8 cellular contexts compared by ENCODE assay signal in the genomic region with DNA sequence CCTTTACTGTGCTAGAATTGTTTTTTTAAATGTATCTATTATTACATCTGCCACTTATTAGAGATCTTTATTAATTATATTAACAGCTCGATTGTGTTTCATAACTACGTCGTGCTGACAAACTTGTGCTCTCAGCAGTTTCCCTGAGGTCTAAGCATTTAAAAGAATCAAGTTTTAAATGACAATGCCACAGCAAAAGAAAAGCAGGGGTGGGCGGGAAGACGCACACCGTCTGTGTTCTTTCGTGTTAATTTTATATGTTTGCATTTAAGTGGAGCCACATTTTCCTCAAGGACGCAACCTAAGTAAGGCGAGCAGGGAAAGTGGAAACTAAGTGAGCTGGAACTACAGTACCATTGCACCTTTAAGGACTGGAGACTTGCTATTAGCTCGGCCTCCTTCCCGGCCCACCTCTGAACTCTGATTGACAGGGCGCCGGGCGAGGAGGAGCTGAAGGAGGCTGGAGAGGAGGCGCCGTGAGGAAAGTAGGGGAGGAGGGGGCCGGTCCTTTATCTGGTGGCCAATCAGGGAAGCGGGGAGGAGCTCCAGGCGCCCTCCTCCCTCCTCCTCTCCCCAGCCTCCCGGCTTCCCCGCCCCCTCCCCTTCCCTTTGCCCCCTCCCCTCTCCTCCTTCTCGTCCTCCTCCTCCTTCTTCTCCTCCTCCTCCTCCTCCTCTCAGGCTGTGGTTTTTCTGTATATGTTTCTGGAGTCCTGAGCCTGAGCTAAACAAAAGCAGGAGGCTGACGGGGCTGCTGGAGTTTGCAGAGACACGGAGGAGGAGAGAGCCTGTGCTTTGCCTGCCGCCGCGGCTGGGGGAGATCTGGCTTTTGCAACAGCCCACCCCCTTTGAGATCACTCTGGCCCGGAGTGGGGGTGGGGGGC. TPM values are rescaled to one million over a fixed set of nuclear protein-coding genes. Genes with fewer than 3 reads are reported as not detected.
DNase-seq lines count a peak whose midpoint lies in the region; ATAC-seq, FAIRE-seq and TF ChIP-seq lines count a peak whose summit lies in the region.

A gene (plus strand): TSS at position 724 of the 881 bp plus-strand sequence.

- peaks cover 27% of the 10 kb centered on the region for H3K27me3 Mint-ChIP-seq in T-helper 2 cell treated with Interferon-gamma antibody and Interleukin-4, amounts not matched to agents 5 μg/mL and 100 μg/mL, for 36 hours (ENCODE audit: low read depth)

- TF ChIP-seq POLR2A in GM12892 (IDR thresholded peaks at IDR 0.05; ENCODE audit: low read depth, low read length): no peak

- H3K9me3 Mint-ChIP-seq in T-helper 2 cell treated with Interferon-gamma antibody and Interleukin-4, amounts not matched to agents 5 μg/mL and 100 μg/mL, for 36 hours: no peaks in the 10 kb centered on the region

- H3K27ac ChIP-seq in urinary bladder (ENCODE audit: low read depth): peak within 1 kb of the TSS; percentile 73

- no peaks in the 10 kb centered on the region for H3K36me3 Mint-ChIP-seq in T-helper 2 cell treated with Interferon-gamma antibody and Interleukin-4, amounts not matched to agents 5 μg/mL and 100 μg/mL, for 36 hours (ENCODE audit: low read depth)

- WGBS in urinary bladder: under 1% methylated on average over 28 of the region's 28 CpGs

- FAIRE-seq in GM12892 (lab: Jason Lieb, UNC): peak; percentile 82

- H3K36me3 ChIP-seq in urinary bladder (ENCODE audit: insufficient read depth): no peaks in the 10 kb centered on the region

- ATAC-seq in HG02884 (IDR thresholded peaks at IDR 0.05; ENCODE audit: unreplicated experiment): peak; percentile 100

- peak within 1 kb of the TSS; percentile 70 for H3K4me3 Mint-ChIP-seq in T-helper 2 cell treated with Interferon-gamma antibody and Interleukin-4, amounts not matched to agents 5 μg/mL and 100 μg/mL, for 36 hours

- H3K27ac Mint-ChIP-seq in T-helper 2 cell treated with Interferon-gamma antibody and Interleukin-4, amounts not matched to agents 5 μg/mL and 100 μg/mL, for 36 hours: no peak within 1 kb of the TSS

- peak; percentile 46 for DNase-seq in GM12892 (ENCODE audit: insufficient read length)
- DNase-seq in NCI-H1694 treated with DMSO at 0.1 percent for 48 hours (lab: John Stamatoyannopoulos, UW): peak; percentile 96
- DNase-seq in T-helper 2 cell treated with Interferon-gamma antibody and Interleukin-4, amounts not matched to agents 5 μg/mL and 100 μg/mL, for 36 hours (ENCODE audit: low spot score): peak; percentile 64
- DNase-seq in astrocyte of the hippocampus (ENCODE audit: low read depth, low spot score): peak; percentile 99
- peak; percentile 93 for DNase-seq in hepatic stellate cell (ENCODE audit: low spot score)
- DNase-seq in pulmonary artery endothelial cell (ENCODE audit: low read depth, low spot score): peak; percentile 92

- no peaks in the 10 kb centered on the region for H3K4me1 ChIP-seq in urinary bladder (ENCODE audit: insufficient read depth)

- peak within 1 kb of the TSS; percentile 84 for H3K4me3 ChIP-seq in urinary bladder (ENCODE audit: low read depth, low read length)

- H3K4me1 Mint-ChIP-seq in T-helper 2 cell treated with Interferon-gamma antibody and Interleukin-4, amounts not matched to agents 5 μg/mL and 100 μg/mL, for 36 hours (ENCODE audit: low read depth): peaks cover 4% of the 10 kb centered on the region

RNA-seq across cellular contexts. Expression of the gene that starts here (rescaled TPM):
- polyA plus RNA-seq in GM12892 (2012; ENCODE audit: missing spikeins): 0.06 TPM
- 4.8 and 12.9 TPM in 2 replicates for total RNA-seq in pulmonary artery endothelial cell
- total RNA-seq in urinary bladder: 241 TPM
- 67.8 TPM for polyA plus RNA-seq in urinary bladder

Comparison
In these comparisons a context has a peak if more than half of its experiments do, and no peak if none do; other contexts are left out.
1. Peak in every context shown above with its lines: DNase-seq, ATAC-seq, H3K4me3 ChIP-seq and H3K27ac ChIP-seq.
2. RNA of the gene that starts here (total RNA-seq): 241 TPM in urinary bladder (single experiment); 4.8 to 12.9 TPM in pulmonary artery endothelial cell; every median in the first group is over 10 times any median in the second.
3. DNase-seq: peak in every context shown above with its lines; median percentile 99 in astrocyte of the hippocampus; 96 in NCI-H1694 treated with DMSO at 0.1 percent for 48 hours; 93 in hepatic stellate cell; 92 in pulmonary artery endothelial cell; 64 in T-helper 2 cell treated with Interferon-gamma antibody and Interleukin-4, amounts not matched to agents 5 μg/mL and 100 μg/mL, for 36 hours; 46 in GM12892.